8 cellular contexts compared by ENCODE assay signal in the genomic region with DNA sequence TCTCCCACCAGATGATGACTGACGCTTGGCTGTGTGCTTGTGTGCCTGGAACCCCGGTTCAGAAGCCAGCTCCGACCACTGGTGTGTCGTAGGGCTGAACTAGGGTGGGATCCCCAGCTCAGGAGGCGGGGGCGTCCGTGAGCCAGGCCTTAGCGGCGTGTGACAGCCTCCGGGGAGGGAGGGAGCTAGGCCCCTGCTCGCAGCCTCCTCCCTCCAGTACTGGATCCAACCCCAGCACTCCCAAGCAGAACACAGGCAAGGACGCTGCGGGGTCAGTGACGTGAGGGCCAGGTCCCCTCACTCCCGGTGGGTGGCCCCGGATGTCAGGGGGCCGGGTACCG. TPM values are rescaled to one million over a fixed set of nuclear protein-coding genes. Genes with fewer than 3 reads are reported as not detected.
A peak's percentile ranks its signal among the peaks of the same experiment; 100 is the strongest.
DNase-seq lines count a peak whose midpoint lies in the region; ATAC-seq and TF ChIP-seq lines count a peak whose summit lies in the region.

No MANE protein-coding gene starts in this region.

- peaks cover 23% of the 10 kb centered on the region for H3K79me1 ChIP-seq in mesenchymal stem cell (replicated peaks; ENCODE audit: low read length, poor library complexity, severe bottlenecking)

- peak overlapping the region; percentile 87 to 92 for H3K18ac ChIP-seq in mesenchymal stem cell (ENCODE audit: low read depth in 1 of 2, low read length in 2 of 2)

- H2BK12ac ChIP-seq in mesenchymal stem cell (ENCODE audit: low read length in 2 of 2): peak overlapping the region; percentile 17 to 50

- H3K27me3 ChIP-seq in OCI-LY3 (ENCODE audit: low read depth, low read length) (no peaks in the 10 kb centered on the region), mesenchymal stem cell (ENCODE audit: control insufficient read depth in 1 of 2, insufficient read depth in 1 of 2, low read length in 2 of 2) (no peaks in the 10 kb centered on the region)

- peak overlapping the region; percentile 97 for H4K91ac ChIP-seq in mesenchymal stem cell (ENCODE audit: low read length)

- H3K9me3 ChIP-seq in OCI-LY3 (ENCODE audit: insufficient read depth, low read length) (no peaks in the 10 kb centered on the region), mesenchymal stem cell (ENCODE audit: control insufficient read depth, low read length) (no peaks in the 10 kb centered on the region)

- WGBS in mesenchymal stem cell: 0% methylated on average over 11 of the region's 18 CpGs
- WGBS in urinary bladder: 1% methylated on average over 18 of the region's 18 CpGs

- H3K9ac ChIP-seq in OCI-LY3 (ENCODE audit: low read length) (peak overlapping the region; percentile 76), mesenchymal stem cell (ENCODE audit: low read length) (peak overlapping the region; percentile 95)

- H3K4me2 ChIP-seq in OCI-LY3 (ENCODE audit: low read length): peak overlapping the region; percentile 85
- H3K4me2 ChIP-seq in mesenchymal stem cell (ENCODE audit: low read length, poor library complexity, severe bottlenecking): peak overlapping the region; percentile 90

- peak overlapping the region; percentile 77 to 93 for H3K4ac ChIP-seq in mesenchymal stem cell (ENCODE audit: low read depth in 1 of 2, low read length in 2 of 2)

- no peak overlapping the region for H2AK5ac ChIP-seq in mesenchymal stem cell (ENCODE audit: low read length, severe bottlenecking)

- DNase-seq in CD1c-positive myeloid dendritic cell (ENCODE audit: extremely low spot score) (peak; percentile 7), dermis blood vessel endothelial cell (peak; percentile 46), mesenchymal stem cell (peak; percentile 54), GM19238 (ENCODE audit: insufficient read length, low spot score) (no peak), foreskin melanocyte (no peak)

- H3K14ac ChIP-seq in mesenchymal stem cell (ENCODE audit: low read length in 2 of 2): peak overlapping the region in 1 of 2 experiments; percentile 63

- H3K27ac ChIP-seq in OCI-LY3 (ENCODE audit: low read length): no peak overlapping the region
- peak overlapping the region; percentile 36 for H3K27ac ChIP-seq in mesenchymal stem cell (ENCODE audit: low read length, poor library complexity, severe bottlenecking)
- peak overlapping the region; percentile 75 for H3K27ac ChIP-seq in urinary bladder (ENCODE audit: low read depth)

- H2AFZ ChIP-seq in OCI-LY3 (ENCODE audit: low read depth, low read length) (peak overlapping the region; percentile 65; the same call in 1 of the 2 replicates), mesenchymal stem cell (ENCODE audit: low read depth, low read length) (peak overlapping the region; percentile 96)

- H4K8ac ChIP-seq in mesenchymal stem cell (ENCODE audit: low read length): peak overlapping the region; percentile 88

- no peaks in the 10 kb centered on the region for H4K20me1 ChIP-seq in OCI-LY3 (ENCODE audit: insufficient read depth, low read length)

- peak overlapping the region; percentile 90 for H3K4me3 ChIP-seq in OCI-LY3 (ENCODE audit: low read length)
- peak overlapping the region; percentile 91 to 99 for H3K4me3 ChIP-seq in mesenchymal stem cell (ENCODE audit: insufficient read depth in 1 of 2, low read depth in 1 of 2, low read length in 2 of 2)
- peak overlapping the region; percentile 71 for H3K4me3 ChIP-seq in urinary bladder (ENCODE audit: low read depth, low read length)

- no peaks in the 10 kb centered on the region for H3K79me2 ChIP-seq in OCI-LY3 (ENCODE audit: low read length)

- H2BK120ac ChIP-seq in mesenchymal stem cell (ENCODE audit: low read depth, low read length): peak overlapping the region; percentile 71

- H3K36me3 ChIP-seq in OCI-LY3 (replicated peaks; ENCODE audit: low read depth, low read length) (no peaks in the 10 kb centered on the region), mesenchymal stem cell (ENCODE audit: control insufficient read depth in 1 of 2, insufficient read depth in 2 of 2, low read depth in 1 of 2, low read length in 2 of 2) (peaks cover 16 to 17% of the 10 kb centered on the region in 2 experiments), urinary bladder (ENCODE audit: insufficient read depth) (no peaks in the 10 kb centered on the region)

- H3K4me1 ChIP-seq in OCI-LY3 (ENCODE audit: low read length): peaks cover 7% of the 10 kb centered on the region; the same call in 1 of the 2 replicates
- peaks cover 16% of the 10 kb centered on the region for H3K4me1 ChIP-seq in mesenchymal stem cell (ENCODE audit: control insufficient read depth, insufficient read depth, low read depth, low read length)
- H3K4me1 ChIP-seq in urinary bladder (ENCODE audit: insufficient read depth): peaks cover 3% of the 10 kb centered on the region

- H2BK15ac ChIP-seq in mesenchymal stem cell (ENCODE audit: low read depth, poor library complexity, severe bottlenecking): peak overlapping the region; percentile 66

- H3K23ac ChIP-seq in mesenchymal stem cell (ENCODE audit: low read length in 2 of 2): peak overlapping the region in 1 of 2 experiments; percentile 19

- peak; percentile 20 for ATAC-seq in GM21423 (IDR thresholded peaks at IDR 0.05; ENCODE audit: unreplicated experiment)

- no peak for TF ChIP-seq CTCF in OCI-LY3 (IDR thresholded peaks at IDR 0.05; ENCODE audit: low read depth, low read length)

- no peak overlapping the region for H2BK5ac ChIP-seq in mesenchymal stem cell (ENCODE audit: low read depth, low read length, poor library complexity, severe bottlenecking)

RNA-seq across cellular contexts. Expression of a gene that starts 0.4 kb away (rescaled TPM):
- total RNA-seq in dermis blood vessel endothelial cell (2.3 and 3.6 TPM in 2 replicates), urinary bladder (8.8 TPM)
- polyA plus RNA-seq in mesenchymal stem cell (2013, experiment 1 of 2): 40.9 TPM
- polyA plus RNA-seq in mesenchymal stem cell (2013, experiment 2 of 2): 41.2 TPM
- polyA plus RNA-seq in urinary bladder: 63.2 TPM

RNA-seq across cellular contexts. Expression of a gene that starts 28.4 kb away (rescaled TPM):
- total RNA-seq in dermis blood vessel endothelial cell (not detected in 2 replicates), urinary bladder (1.1 TPM)
- 2.4 TPM for polyA plus RNA-seq in mesenchymal stem cell (2013, experiment 1 of 2)
- 2.5 TPM for polyA plus RNA-seq in mesenchymal stem cell (2013, experiment 2 of 2)
- polyA plus RNA-seq in urinary bladder: 15.1 TPM

RNA-seq across cellular contexts. Expression of a gene that starts 31.6 kb away (rescaled TPM):
- total RNA-seq in dermis blood vessel endothelial cell: 16.5 and 26.7 TPM in 2 replicates
- polyA plus RNA-seq in mesenchymal stem cell (2013, experiment 1 of 2): 26.3 TPM
- 26.7 TPM for polyA plus RNA-seq in mesenchymal stem cell (2013, experiment 2 of 2)
- 12.7 TPM for total RNA-seq in urinary bladder
- 14.5 TPM for polyA plus RNA-seq in urinary bladder

RNA-seq across cellular contexts. Expression of a gene that starts 31.9 kb away (rescaled TPM):
- total RNA-seq in dermis blood vessel endothelial cell (343 and 459 TPM in 2 replicates), urinary bladder (199 TPM)
- polyA plus RNA-seq in mesenchymal stem cell (2013, experiment 1 of 2): 156 TPM
- polyA plus RNA-seq in mesenchymal stem cell (2013, experiment 2 of 2): 159 TPM
- 195 TPM for polyA plus RNA-seq in urinary bladder

RNA-seq across cellular contexts. Expression of a gene that starts 45.0 kb away (rescaled TPM):
- total RNA-seq in dermis blood vessel endothelial cell (11.7 and 20.3 TPM in 2 replicates), urinary bladder (12.8 TPM)
- 26.7 TPM for polyA plus RNA-seq in mesenchymal stem cell (2013, experiment 1 of 2)
- 27.9 TPM for polyA plus RNA-seq in mesenchymal stem cell (2013, experiment 2 of 2)
- 25.1 TPM for polyA plus RNA-seq in urinary bladder

Comparison
In these comparisons a context has a peak if more than half of its experiments do, and no peak if none do; other contexts are left out.
1. DNase-seq: peak in CD1c-positive myeloid dendritic cell (single experiment), dermis blood vessel endothelial cell (single experiment) and mesenchymal stem cell (single experiment); none in GM19238 (single experiment) and foreskin melanocyte (single experiment).
2. Peak in every context shown above with its lines, with median percentiles within 50 percentile points of each other: H3K4me3 ChIP-seq.